Comparison of ENCODE assay signal across 8 cellular contexts in genomic region chrX:24148535-24149345, GRCh38. TPM values are rescaled to one million over a fixed set of nuclear protein-coding genes. Genes with fewer than 3 reads are reported as not detected.
DNase-seq lines count a peak whose midpoint lies in the region; ATAC-seq and TF ChIP-seq lines count a peak whose summit lies in the region.

No MANE protein-coding gene starts in this region.

- H3K27me3 Mint-ChIP-seq in activated CD8-positive, alpha-beta T cell treated with anti-CD3 and anti-CD28 coated beads for 36 hours = no peaks in the 10 kb centered on the region

- H3K9me3 ChIP-seq in prostate gland = no peaks in the 10 kb centered on the region

- H3K4me1 ChIP-seq in prostate gland (replicated peaks) = no peaks in the 10 kb centered on the region

- TF ChIP-seq CTCF in HL-60 (IDR thresholded peaks at IDR 0.05; ENCODE audit: insufficient read depth, low read length) = no peak
- no peak for TF ChIP-seq CTCF in activated CD8-positive, alpha-beta T cell treated with anti-CD3 and anti-CD28 coated beads for 36 hours (IDR thresholded peaks at IDR 0.05)
- no peak for TF ChIP-seq CTCF in prostate gland (IDR thresholded peaks at IDR 0.05)

- H3K27ac Mint-ChIP-seq in activated CD8-positive, alpha-beta T cell treated with anti-CD3 and anti-CD28 coated beads for 36 hours = peak overlapping the region; percentile 92

- H3K9me3 Mint-ChIP-seq in activated CD8-positive, alpha-beta T cell treated with anti-CD3 and anti-CD28 coated beads for 36 hours = no peaks in the 10 kb centered on the region

- peak; percentile 1 for ATAC-seq in activated CD8-positive, alpha-beta T cell treated with anti-CD3 and anti-CD28 coated beads for 36 hours

- H3K36me3 Mint-ChIP-seq in activated CD8-positive, alpha-beta T cell treated with anti-CD3 and anti-CD28 coated beads for 36 hours (ENCODE audit: low read depth) = peaks cover 25% of the 10 kb centered on the region

- H3K27me3 ChIP-seq in HL-60 (ENCODE audit: insufficient read depth, poor library complexity, severe bottlenecking) (no peaks in the 10 kb centered on the region), prostate gland (replicated peaks; ENCODE audit: insufficient read depth) (no peaks in the 10 kb centered on the region)

- POLR2A ChIA-PET in activated CD8-positive, alpha-beta T cell treated with anti-CD3 and anti-CD28 coated beads for 36 hours (lab: Charles Lee) = interaction anchor here (0.6 kb wide), 1 partner anchor 95 kb away, joined by 3 read pairs; no protein-coding TSS in a partner anchor

- DNase-seq in DMS 273 (lab: John Stamatoyannopoulos, UW; ENCODE audit: unreplicated experiment) (peak; percentile 81), DMS 273 treated with DMSO at 0.1 percent for 48 hours (lab: John Stamatoyannopoulos, UW) (no peak), HL-60 (ENCODE audit: low read depth in 1 of 2, low spot score in 1 of 2) (peak in 1 of 2 experiments; percentile 19), glomerular visceral epithelial cell (ENCODE audit: extremely low spot score) (peak; percentile 29), prostate gland (ENCODE audit: low spot score) (no peak), iPS-NIHi7 (ENCODE audit: extremely low spot score) (no peak), cortex of kidney (lab: John Stamatoyannopoulos, UW) (no peak)
- DNase-seq in activated CD8-positive, alpha-beta T cell treated with anti-CD3 and anti-CD28 coated beads for 36 hours = peak; percentile 33

- peak overlapping the region; percentile 33 for H3K4me3 ChIP-seq in HL-60 (replicated peaks; ENCODE audit: insufficient read depth, low read length)
- H3K4me3 ChIP-seq in prostate gland = peak overlapping the region; percentile 49 to 54

- TF ChIP-seq POLR2A in prostate gland (IDR thresholded peaks at IDR 0.05) = no peak

- H3K27ac ChIP-seq in HL-60 (replicated peaks) (peak overlapping the region; percentile 91), prostate gland (peak overlapping the region; percentile 93 to 94)

- WGBS in prostate gland = 2% methylated on average over 28 of the region's 33 CpGs

- CTCF ChIA-PET in activated CD8-positive, alpha-beta T cell treated with anti-CD3 and anti-CD28 coated beads for 36 hours (lab: Charles Lee) = no interaction called here

- peak overlapping the region; percentile 73 for H3K4me3 Mint-ChIP-seq in activated CD8-positive, alpha-beta T cell treated with anti-CD3 and anti-CD28 coated beads for 36 hours

- no peaks in the 10 kb centered on the region for H3K36me3 ChIP-seq in prostate gland

- intact Hi-C loops in activated CD8-positive, alpha-beta T cell treated with anti-CD3 and anti-CD28 coated beads for 36 hours (cut with micrococcal nuclease) = no loop called here
- intact Hi-C loops in prostate gland (cut with DNase I) = loop anchor here (10.0 kb wide), 1 partner anchor 244 kb away; the partner anchor contains the start of genes APOO and CXorf58

- H3K4me1 Mint-ChIP-seq in activated CD8-positive, alpha-beta T cell treated with anti-CD3 and anti-CD28 coated beads for 36 hours (ENCODE audit: low read depth) = peaks cover 48% of the 10 kb centered on the region

RNA-seq across cellular contexts. Expression of gene ZFX, which starts 0.8 kb away (rescaled TPM):
- total RNA-seq in activated CD8-positive, alpha-beta T cell treated with anti-CD3 and anti-CD28 coated beads for 36 hours = 10 to 100 TPM; 38.8 to 40.4 TPM
- total RNA-seq in prostate gland = 10 to 100 TPM; 42.0 to 43.5 TPM

Comparison
In these comparisons a context has a peak if more than half of its experiments do, and no peak if none do; other contexts are left out.
1. DNase-seq: peak in DMS 273 (single experiment), activated CD8-positive, alpha-beta T cell treated with anti-CD3 and anti-CD28 coated beads for 36 hours (single experiment) and glomerular visceral epithelial cell (single experiment); none in DMS 273 treated with DMSO at 0.1 percent for 48 hours (single experiment), prostate gland (single experiment), iPS-NIHi7 (single experiment) and cortex of kidney (single experiment).